Comparison of ENCODE assay signal across 8 cellular contexts in genomic region chr5:77087484-77088291, GRCh38. TPM values are rescaled to one million over a fixed set of nuclear protein-coding genes. Genes with fewer than 3 reads are reported as not detected.
A peak's percentile ranks its signal among the peaks of the same experiment; 100 is the strongest.
DNase-seq lines count a peak whose midpoint lies in the region; ATAC-seq and TF ChIP-seq lines count a peak whose summit lies in the region.

No MANE protein-coding gene starts in this region.

- H3K27ac Mint-ChIP-seq in T-helper 17 cell = no peak overlapping the region
- peak overlapping the region in 1 of 2 donors; percentile 18 for H3K27ac Mint-ChIP-seq in natural killer cell treated with Interleukin-12 subunit alpha and Interleukin-12 subunit beta and Interleukin-15 and Interleukin-18, amount 100 ng/mL, for 72 hours

- intact Hi-C loops in A673 (cut with micrococcal nuclease; ENCODE audit: unreplicated experiment) = no loop called here

- DNase-seq in A673 (ENCODE audit: low spot score) (peak; percentile 10), T-helper 17 cell (no peak), fibroblast of peridontal ligament (ENCODE audit: extremely low read depth) (peak; percentile 70), EL (no peak), middle frontal gyrus (ENCODE audit: extremely low spot score, low spot score) (no peak), NCI-H128 (lab: John Stamatoyannopoulos, UW; ENCODE audit: unreplicated experiment) (no peak)
- no peak for DNase-seq in natural killer cell treated with Interleukin-12 subunit alpha and Interleukin-12 subunit beta and Interleukin-15 and Interleukin-18, amount 100 ng/mL, for 72 hours (ENCODE audit: low spot score)

- peaks cover 15% of the 10 kb centered on the region for H3K4me1 ChIP-seq in A673 (ENCODE audit: insufficient read depth, low read length, poor library complexity, severe bottlenecking)

- H3K9me3 ChIP-seq in A673 (ENCODE audit: low read depth, low read length, poor library complexity, severe bottlenecking) (no peaks in the 10 kb centered on the region), T-helper 17 cell (ENCODE audit: control insufficient read depth, low read length, poor library complexity, severe bottlenecking) (no peaks in the 10 kb centered on the region)

- TF ChIP-seq CTCF in A673 (conservative IDR thresholded peaks at IDR 0.05; ENCODE audit: low read depth, low read length) = no peak

- peaks cover 9% of the 10 kb centered on the region for H3K4me1 Mint-ChIP-seq in T-helper 17 cell
- peaks cover 11 to 15% of the 10 kb centered on the region in 2 donors for H3K4me1 Mint-ChIP-seq in natural killer cell treated with Interleukin-12 subunit alpha and Interleukin-12 subunit beta and Interleukin-15 and Interleukin-18, amount 100 ng/mL, for 72 hours (ENCODE audit: low read depth in 2 of 2)

- no peaks in the 10 kb centered on the region for H3K36me3 Mint-ChIP-seq in T-helper 17 cell (ENCODE audit: low read depth)
- H3K36me3 Mint-ChIP-seq in natural killer cell treated with Interleukin-12 subunit alpha and Interleukin-12 subunit beta and Interleukin-15 and Interleukin-18, amount 100 ng/mL, for 72 hours = no peaks in the 10 kb centered on the region

- POLR2A ChIA-PET in A673 (lab: Charles Lee; ENCODE audit: low non-redundant PET) = interaction anchor here (0.6 kb wide), 2 partner anchors 87 to 313 kb away, joined by 3 read pairs; no protein-coding TSS in a partner anchor

- CTCF ChIA-PET in A673 (lab: Charles Lee) = no interaction called here

- ATAC-seq in GM21360 (IDR thresholded peaks at IDR 0.05; ENCODE audit: unreplicated experiment) (peak; percentile 25), T-helper 17 cell (no peak)
- ATAC-seq in natural killer cell treated with Interleukin-12 subunit alpha and Interleukin-12 subunit beta and Interleukin-15 and Interleukin-18, amount 100 ng/mL, for 72 hours = no peak

- H3K27me3 ChIP-seq in A673 (replicated peaks; ENCODE audit: insufficient read depth, low read depth, low read length, poor library complexity) = no peaks in the 10 kb centered on the region

- peaks cover 7% of the 10 kb centered on the region for H3K27me3 Mint-ChIP-seq in T-helper 17 cell
- H3K27me3 Mint-ChIP-seq in natural killer cell treated with Interleukin-12 subunit alpha and Interleukin-12 subunit beta and Interleukin-15 and Interleukin-18, amount 100 ng/mL, for 72 hours = peaks cover 3 to 15% of the 10 kb centered on the region in 2 donors

- peak overlapping the region; percentile 92 for H3K27ac ChIP-seq in A673 (ENCODE audit: low read depth, low read length, poor library complexity, severe bottlenecking)

- H3K4me3 ChIP-seq in A673 (ENCODE audit: low read depth, low read length, poor library complexity, severe bottlenecking) = peak overlapping the region; percentile 64

- no peaks in the 10 kb centered on the region for H3K36me3 ChIP-seq in A673 (ENCODE audit: insufficient read depth, low read length, poor library complexity, severe bottlenecking)

- peak overlapping the region; percentile 91 for H3K4me3 Mint-ChIP-seq in T-helper 17 cell
- peak overlapping the region; percentile 85 for H3K4me3 Mint-ChIP-seq in natural killer cell treated with Interleukin-12 subunit alpha and Interleukin-12 subunit beta and Interleukin-15 and Interleukin-18, amount 100 ng/mL, for 72 hours

- no peaks in the 10 kb centered on the region for H3K9me3 Mint-ChIP-seq in natural killer cell treated with Interleukin-12 subunit alpha and Interleukin-12 subunit beta and Interleukin-15 and Interleukin-18, amount 100 ng/mL, for 72 hours

- BruUV-seq in A673 (replicated peaks; lab: Mats Ljungman, UMichigan) = no TSS peak

RNA-seq across cellular contexts. Expression of gene ZBED3, which starts 0.6 kb away (rescaled TPM):
- total RNA-seq in A673 (2021) (9.9 and 10.4 TPM in 2 replicates), T-helper 17 cell (1 to 10 TPM in 1 of 2 donors, under 1 TPM in 1; 0.94 to 2.0 TPM)
- under 1 TPM; 0.12 to 0.17 TPM for total RNA-seq in natural killer cell treated with Interleukin-12 subunit alpha and Interleukin-12 subunit beta and Interleukin-15 and Interleukin-18, amount 100 ng/mL, for 72 hours

RNA-seq across cellular contexts. Expression of gene AGGF1, which starts 57.5 kb away (rescaled TPM):
- total RNA-seq in A673 (2021) = 20.9 and 23.2 TPM in 2 replicates
- 10 to 100 TPM; 14.1 to 14.8 TPM for total RNA-seq in T-helper 17 cell
- 10 to 100 TPM; 23.7 to 33.3 TPM for total RNA-seq in natural killer cell treated with Interleukin-12 subunit alpha and Interleukin-12 subunit beta and Interleukin-15 and Interleukin-18, amount 100 ng/mL, for 72 hours

Comparison
In these comparisons a context has a peak if more than half of its experiments do, and no peak if none do; other contexts are left out.
1. DNase-seq: peak in A673 (single experiment) and fibroblast of peridontal ligament (single experiment); none in T-helper 17 cell (0 of 3), natural killer cell treated with Interleukin-12 subunit alpha and Interleukin-12 subunit beta and Interleukin-15 and Interleukin-18, amount 100 ng/mL, for 72 hours (single experiment), EL (single experiment), middle frontal gyrus (single experiment) and NCI-H128 (single experiment).